ENCODE assay signal across 12 cellular contexts in genomic region chr10:102268333-102268999, GRCh38. TPM values are rescaled to one million over a fixed set of nuclear protein-coding genes. Genes with fewer than 3 reads are reported as not detected.
DNase-seq lines count a peak whose midpoint lies in the region; TF ChIP-seq lines count a peak whose summit lies in the region.
"Had no signal": no experiment of that assay in that cellular context is flagged by ENCODE, and none has a peak within 500 bp of the region (broad histone marks: within the 10 kb centered on the region; RNA-seq: fewer than 3 reads in every experiment).

No MANE protein-coding gene starts in this region.

- POLR2A ChIA-PET in activated CD4-positive, alpha-beta memory T cell treated with anti-CD3 and anti-CD28 coated beads for 36 hours (lab: Charles Lee): interaction anchor here (0.9 to 4.0 kb wide), 14 partner anchors 9 to 125 kb away, joined by 3 to 63 read pairs (median 3); partner anchors contain the start of gene GBF1

- TF ChIP-seq CTCF in foreskin fibroblast (IDR thresholded peaks at IDR 0.05; ENCODE audit: low read depth, low read length): no peak
- TF ChIP-seq CTCF in uterus (IDR thresholded peaks at IDR 0.05): peak in 1 of 4 experiments; percentile 11

- no peaks in the 10 kb centered on the region for H3K27me3 ChIP-seq in uterus
- H3K27me3 ChIP-seq: body of pancreas had no signal

- H3K4me1 Mint-ChIP-seq in activated T-cell treated with anti-CD3 and anti-CD28 coated beads, Interleukin-2, amount 50 U/mL, for 24 hours (ENCODE audit: low read depth): peaks cover 71% of the 10 kb centered on the region
- peaks cover 73% of the 10 kb centered on the region for H3K4me1 Mint-ChIP-seq in activated CD4-positive, alpha-beta memory T cell treated with anti-CD3 and anti-CD28 coated beads for 36 hours (ENCODE audit: low read depth)
- H3K4me1 Mint-ChIP-seq in stimulated activated naive CD8-positive, alpha-beta T cell treated with anti-CD3 and anti-CD28 coated beads, Interleukin-15, Interleukin-2, amounts not matched to agents 100 ng/mL and 50 ng/mL, for 24 hours (ENCODE audit: low read depth): peaks cover 70% of the 10 kb centered on the region

- H3K4me3 Mint-ChIP-seq in activated T-cell treated with anti-CD3 and anti-CD28 coated beads, Interleukin-2, amount 50 U/mL, for 24 hours: peak overlapping the region; percentile 46
- H3K4me3 Mint-ChIP-seq in activated CD4-positive, alpha-beta memory T cell treated with anti-CD3 and anti-CD28 coated beads for 36 hours: peak overlapping the region; percentile 41
- H3K4me3 Mint-ChIP-seq in stimulated activated naive CD8-positive, alpha-beta T cell treated with anti-CD3 and anti-CD28 coated beads, Interleukin-15, Interleukin-2, amounts not matched to agents 100 ng/mL and 50 ng/mL, for 24 hours: peak overlapping the region; percentile 65
- H3K4me3 Mint-ChIP-seq: WTC11 had no signal

- H3K4me3 ChIP-seq in foreskin fibroblast (ENCODE audit: low read depth in 1 of 2, low read length in 2 of 2) (no peak overlapping the region), uterus (no peak overlapping the region)
- H3K4me3 ChIP-seq: body of pancreas had no signal

- H3K36me3 ChIP-seq in uterus: no peaks in the 10 kb centered on the region

- CTCF ChIA-PET in activated CD4-positive, alpha-beta memory T cell treated with anti-CD3 and anti-CD28 coated beads for 36 hours (lab: Charles Lee): interaction anchor here (0.9 to 4.5 kb wide), 17 partner anchors 11 to 99 kb away, joined by 3 to 42 read pairs (median 4); partner anchors contain the start of gene GBF1

- DNase-seq in activated T-cell treated with anti-CD3 and anti-CD28 coated beads, Interleukin-2, amount 50 U/mL, for 24 hours: no peak
- DNase-seq in activated T-cell treated with anti-CD3 and anti-CD28 coated beads, Interleukin-2, amount 50 U/mL, for 48 hours: no peak
- no peak for DNase-seq in activated CD4-positive, alpha-beta memory T cell treated with anti-CD3 and anti-CD28 coated beads for 36 hours
- peak; percentile 45 to 72 for DNase-seq in foreskin fibroblast
- no peak for DNase-seq in T-helper 9 cell
- DNase-seq in DMS153 treated with DMSO at 0.1 percent for 48 hours (lab: John Stamatoyannopoulos, UW; ENCODE audit: unreplicated experiment): no peak
- DNase-seq in uterus: no peak
- DNase-seq: body of pancreas had no signal

- peak overlapping the region; percentile 99 for H3K27ac Mint-ChIP-seq in activated T-cell treated with anti-CD3 and anti-CD28 coated beads, Interleukin-2, amount 50 U/mL, for 24 hours
- H3K27ac Mint-ChIP-seq in activated CD4-positive, alpha-beta memory T cell treated with anti-CD3 and anti-CD28 coated beads for 36 hours: peak overlapping the region; percentile 97
- H3K27ac Mint-ChIP-seq in stimulated activated naive CD8-positive, alpha-beta T cell treated with anti-CD3 and anti-CD28 coated beads, Interleukin-15, Interleukin-2, amounts not matched to agents 100 ng/mL and 50 ng/mL, for 24 hours: peak overlapping the region; percentile 98
- H3K27ac Mint-ChIP-seq: WTC11 had no signal

- H3K27ac ChIP-seq in uterus: peak overlapping the region in 1 of 2 donors; percentile 44

- no peaks in the 10 kb centered on the region for H3K9me3 Mint-ChIP-seq in activated T-cell treated with anti-CD3 and anti-CD28 coated beads, Interleukin-2, amount 50 U/mL, for 24 hours
- no peaks in the 10 kb centered on the region for H3K9me3 Mint-ChIP-seq in activated CD4-positive, alpha-beta memory T cell treated with anti-CD3 and anti-CD28 coated beads for 36 hours
- H3K9me3 Mint-ChIP-seq in stimulated activated naive CD8-positive, alpha-beta T cell treated with anti-CD3 and anti-CD28 coated beads, Interleukin-15, Interleukin-2, amounts not matched to agents 100 ng/mL and 50 ng/mL, for 24 hours: no peaks in the 10 kb centered on the region
- H3K9me3 Mint-ChIP-seq: WTC11 had no signal

- intact Hi-C loops in activated CD4-positive, alpha-beta memory T cell treated with anti-CD3 and anti-CD28 coated beads for 36 hours (cut with micrococcal nuclease): loop anchor here (1.0 to 2.0 kb wide), 5 partner anchors 15 to 73 kb away; partner anchors contain the start of gene GBF1
- intact Hi-C loops in uterus (cut with DNase I; ENCODE audit: low total_unique reads): no loop called here

- peaks cover 8% of the 10 kb centered on the region in 2 donors for H3K4me1 ChIP-seq in uterus

- TF ChIP-seq POLR2A in uterus (IDR thresholded peaks at IDR 0.05): no peak

- H3K36me3 Mint-ChIP-seq in activated T-cell treated with anti-CD3 and anti-CD28 coated beads, Interleukin-2, amount 50 U/mL, for 24 hours (ENCODE audit: low read depth): peaks cover 71% of the 10 kb centered on the region
- H3K36me3 Mint-ChIP-seq in activated CD4-positive, alpha-beta memory T cell treated with anti-CD3 and anti-CD28 coated beads for 36 hours: peaks cover 14% of the 10 kb centered on the region
- H3K36me3 Mint-ChIP-seq in stimulated activated naive CD8-positive, alpha-beta T cell treated with anti-CD3 and anti-CD28 coated beads, Interleukin-15, Interleukin-2, amounts not matched to agents 100 ng/mL and 50 ng/mL, for 24 hours (ENCODE audit: low read depth): peaks cover 31% of the 10 kb centered on the region
- H3K36me3 Mint-ChIP-seq: WTC11 had no signal

- no peaks in the 10 kb centered on the region for H3K27me3 Mint-ChIP-seq in activated T-cell treated with anti-CD3 and anti-CD28 coated beads, Interleukin-2, amount 50 U/mL, for 24 hours
- H3K27me3 Mint-ChIP-seq in activated CD4-positive, alpha-beta memory T cell treated with anti-CD3 and anti-CD28 coated beads for 36 hours: no peaks in the 10 kb centered on the region
- no peaks in the 10 kb centered on the region for H3K27me3 Mint-ChIP-seq in stimulated activated naive CD8-positive, alpha-beta T cell treated with anti-CD3 and anti-CD28 coated beads, Interleukin-15, Interleukin-2, amounts not matched to agents 100 ng/mL and 50 ng/mL, for 24 hours

- H3K9me3 ChIP-seq in uterus: no peaks in the 10 kb centered on the region
- H3K9me3 ChIP-seq: body of pancreas had no signal

RNA-seq across cellular contexts. Expression of gene GBF1, which starts 23.1 kb away (rescaled TPM):
- total RNA-seq in activated CD4-positive, alpha-beta memory T cell treated with anti-CD3 and anti-CD28 coated beads for 36 hours: 10 to 100 TPM; 42.2 to 44.0 TPM
- 10 to 100 TPM; 10.9 to 45.4 (median 23.9) TPM for total RNA-seq in uterus

RNA-seq across cellular contexts. Expression of gene PITX3, which starts 27.2 kb away (rescaled TPM):
- total RNA-seq in activated CD4-positive, alpha-beta memory T cell treated with anti-CD3 and anti-CD28 coated beads for 36 hours: 1 to 10 TPM; 1.1 to 1.4 TPM
- not detected for total RNA-seq in uterus
- total RNA-seq: body of pancreas, M059J had no signal

RNA-seq across cellular contexts. Expression of gene ELOVL3, which starts 42.4 kb away (rescaled TPM):
- under 1 TPM; 0.21 to 0.56 TPM for total RNA-seq in activated CD4-positive, alpha-beta memory T cell treated with anti-CD3 and anti-CD28 coated beads for 36 hours
- under 1 TPM in 1 of 4 donors, not detected in 3; 0.51 TPM for total RNA-seq in uterus
- total RNA-seq: body of pancreas, urinary bladder had no signal

Comparison
In these comparisons a context has a peak if more than half of its experiments do, and no peak if none do; other contexts are left out.
1. DNase-seq: peak in foreskin fibroblast (2 of 2); none in activated T-cell treated with anti-CD3 and anti-CD28 coated beads, Interleukin-2, amount 50 U/mL, for 24 hours (single experiment), activated T-cell treated with anti-CD3 and anti-CD28 coated beads, Interleukin-2, amount 50 U/mL, for 48 hours (0 of 2), activated CD4-positive, alpha-beta memory T cell treated with anti-CD3 and anti-CD28 coated beads for 36 hours (single experiment), T-helper 9 cell (single experiment), DMS153 treated with DMSO at 0.1 percent for 48 hours (single experiment) and uterus (0 of 2).
2. Peak in every context shown above with its lines, with median percentiles within 50 percentile points of each other: H3K27ac Mint-ChIP-seq and H3K4me3 Mint-ChIP-seq.